ENCODE assay signal across 22 cellular contexts in the genomic region with DNA sequence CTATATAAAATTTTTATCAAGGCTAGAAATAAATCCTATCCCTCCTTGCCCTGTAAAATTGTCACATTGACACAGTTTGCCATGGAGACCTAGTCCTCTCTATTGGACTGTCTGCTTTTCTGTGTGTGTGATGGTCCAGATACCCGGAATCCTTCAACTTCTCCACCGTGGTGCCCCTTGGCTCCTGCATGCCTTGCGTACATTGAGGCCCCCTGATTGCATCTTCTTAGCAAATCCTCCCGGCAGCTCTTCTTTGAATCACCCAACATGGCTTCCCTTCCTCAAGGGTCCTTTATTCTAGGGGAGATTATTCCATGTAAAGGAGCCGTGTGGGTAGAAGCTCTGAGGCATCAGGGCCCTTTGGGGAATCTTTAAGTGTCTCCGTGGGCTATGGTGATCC.
DNase-seq lines count a peak whose midpoint lies in the region; ATAC-seq and TF ChIP-seq lines count a peak whose summit lies in the region.
"Had no signal": no experiment of that assay in that cellular context is flagged by ENCODE, and none has a peak within 500 bp of the region (broad histone marks: within the 10 kb centered on the region; RNA-seq: fewer than 3 reads in every experiment).

No MANE protein-coding gene starts in this region.

- H3K27me3 ChIP-seq in endodermal cell (ENCODE audit: control insufficient read depth, insufficient read depth, low read length, poor library complexity, severe bottlenecking) = no peaks in the 10 kb centered on the region
- H3K27me3 ChIP-seq in gastroesophageal sphincter = no peaks in the 10 kb centered on the region
- H3K27me3 ChIP-seq: BE2C, BLaER1 had no signal

- H3K4me1 ChIP-seq in endodermal cell (ENCODE audit: control insufficient read depth, insufficient read depth, low read length) (no peaks in the 10 kb centered on the region), gastroesophageal sphincter (no peaks in the 10 kb centered on the region)
- H3K4me1 ChIP-seq: BE2C, BLaER1 had no signal

- no peaks in the 10 kb centered on the region for H3K4me1 Mint-ChIP-seq in endodermal cell
- H3K4me1 Mint-ChIP-seq in endothelial cell (ENCODE audit: unreplicated experiment) = no peaks in the 10 kb centered on the region
- no peaks in the 10 kb centered on the region for H3K4me1 Mint-ChIP-seq in osteocyte (ENCODE audit: unreplicated experiment)
- H3K4me1 Mint-ChIP-seq in natural killer cell = no peaks in the 10 kb centered on the region
- H3K4me1 Mint-ChIP-seq: CD4-positive, alpha-beta memory T cell; CD4-positive, CD25-positive, alpha-beta regulatory T cell; CD8-positive, alpha-beta memory T cell had no signal

- H3K27ac Mint-ChIP-seq in endodermal cell (no peak overlapping the region), endothelial cell (ENCODE audit: unreplicated experiment) (peak overlapping the region; percentile 51), osteocyte (ENCODE audit: unreplicated experiment) (no peak overlapping the region), natural killer cell (no peak overlapping the region)
- H3K27ac Mint-ChIP-seq: CD14-positive monocyte; CD4-positive, alpha-beta memory T cell; CD8-positive, alpha-beta memory T cell had no signal

- ATAC-seq in natural killer cell (no peak), gastroesophageal sphincter (no peak)
- ATAC-seq: GM12878 had no signal

- TF ChIP-seq CTCF in endodermal cell (conservative IDR thresholded peaks at IDR 0.05) (no peak), endothelial cell (IDR thresholded peaks at IDR 0.05; ENCODE audit: unreplicated experiment) (no peak), osteocyte (IDR thresholded peaks at IDR 0.05) (no peak), natural killer cell (IDR thresholded peaks at IDR 0.05) (no peak), gastroesophageal sphincter (IDR thresholded peaks at IDR 0.05) (no peak)

- no peak overlapping the region for H3K4me3 Mint-ChIP-seq in endodermal cell
- H3K4me3 Mint-ChIP-seq in endothelial cell (ENCODE audit: unreplicated experiment) = no peak overlapping the region
- no peak overlapping the region for H3K4me3 Mint-ChIP-seq in osteocyte (ENCODE audit: unreplicated experiment)
- H3K4me3 Mint-ChIP-seq in natural killer cell = no peak overlapping the region
- H3K4me3 Mint-ChIP-seq: CD14-positive monocyte; CD4-positive, alpha-beta memory T cell; CD4-positive, CD25-positive, alpha-beta regulatory T cell; CD8-positive, alpha-beta memory T cell had no signal

- TF ChIP-seq EP300 in gastroesophageal sphincter (IDR thresholded peaks at IDR 0.05) = no peak

- H3K9me3 ChIP-seq in endodermal cell (ENCODE audit: control insufficient read depth, low read length) (no peaks in the 10 kb centered on the region), gastroesophageal sphincter (no peaks in the 10 kb centered on the region)
- H3K9me3 ChIP-seq: BE2C, BLaER1 had no signal

- no peak for TF ChIP-seq POLR2A in gastroesophageal sphincter (IDR thresholded peaks at IDR 0.05)

- no peak overlapping the region for H3K9ac ChIP-seq in endodermal cell (ENCODE audit: extremely low read depth, low read length, poor library complexity, severe bottlenecking)
- H3K9ac ChIP-seq: BLaER1 had no signal

- intact Hi-C loops in natural killer cell (cut with micrococcal nuclease) = no loop called here

- WGBS in endodermal cell (ENCODE audit: insufficient coverage in 1 of 2, insufficient read length in 1 of 2), 2 experiments = 87% methylated on average over 6 of the region's 6 CpGs; no CpG with 5 or more reads in 1 of the 2 experiments
- 62 to 100% methylated on average over 1 to 4 of the region's 6 CpGs for WGBS in gastroesophageal sphincter (ENCODE audit: low coverage in 1 of 2), 2 donors

- H3K36me3 ChIP-seq in endodermal cell (ENCODE audit: control insufficient read depth, insufficient read depth, low read length) = no peaks in the 10 kb centered on the region
- no peaks in the 10 kb centered on the region for H3K36me3 ChIP-seq in gastroesophageal sphincter
- H3K36me3 ChIP-seq: BE2C, BLaER1 had no signal

- H3K27me3 Mint-ChIP-seq in endodermal cell (ENCODE audit: insufficient read depth) = no peaks in the 10 kb centered on the region
- peaks cover 10% of the 10 kb centered on the region for H3K27me3 Mint-ChIP-seq in endothelial cell (ENCODE audit: unreplicated experiment)
- peaks cover 4% of the 10 kb centered on the region for H3K27me3 Mint-ChIP-seq in osteocyte (ENCODE audit: unreplicated experiment)
- peaks cover 0 to 3% of the 10 kb centered on the region in 2 donors for H3K27me3 Mint-ChIP-seq in natural killer cell (ENCODE audit: low read depth in 2 of 2)

- no peak overlapping the region for H3K27ac ChIP-seq in endodermal cell (ENCODE audit: low read depth, low read length)
- no peak overlapping the region for H3K27ac ChIP-seq in gastroesophageal sphincter
- H3K27ac ChIP-seq: BLaER1 had no signal

- H3K4me3 ChIP-seq in endodermal cell (ENCODE audit: low read length) (no peak overlapping the region), gastroesophageal sphincter (no peak overlapping the region)
- H3K4me3 ChIP-seq: BLaER1, GM12878 had no signal

- H3K9me3 Mint-ChIP-seq in endodermal cell = no peaks in the 10 kb centered on the region
- no peaks in the 10 kb centered on the region for H3K9me3 Mint-ChIP-seq in endothelial cell (ENCODE audit: unreplicated experiment)
- no peaks in the 10 kb centered on the region for H3K9me3 Mint-ChIP-seq in osteocyte (ENCODE audit: unreplicated experiment)
- H3K9me3 Mint-ChIP-seq in natural killer cell = no peaks in the 10 kb centered on the region
- H3K9me3 Mint-ChIP-seq: CD4-positive, alpha-beta memory T cell; CD8-positive, alpha-beta memory T cell had no signal

- H3K36me3 Mint-ChIP-seq in endodermal cell (ENCODE audit: low read depth) (no peaks in the 10 kb centered on the region), endothelial cell (ENCODE audit: low read depth, unreplicated experiment) (no peaks in the 10 kb centered on the region), osteocyte (ENCODE audit: unreplicated experiment) (no peaks in the 10 kb centered on the region), natural killer cell (no peaks in the 10 kb centered on the region)
- H3K36me3 Mint-ChIP-seq: CD14-positive monocyte; CD4-positive, alpha-beta memory T cell; CD4-positive, CD25-positive, alpha-beta regulatory T cell; CD8-positive, alpha-beta memory T cell had no signal

- peak; percentile 5 for DNase-seq in endodermal cell
- DNase-seq in endothelial cell (ENCODE audit: low spot score) = no peak
- DNase-seq in osteocyte (ENCODE audit: extremely low spot score, unreplicated experiment) = peak; percentile 51
- DNase-seq in natural killer cell = no peak
- DNase-seq: 8988T; ACHN; BE2C; CD4-positive, alpha-beta memory T cell; CD4-positive, CD25-positive, alpha-beta regulatory T cell; CD8-positive, alpha-beta memory T cell; COR-L47; DMS 273 treated with DMSO at 0.1 percent for 48 hours; DMS153; DMS53; DMS79; DND-41; EL; GDM1 had no signal

Comparison
In these comparisons a context has a peak if more than half of its experiments do, and no peak if none do; other contexts are left out.
1. DNase-seq: peak in endodermal cell (single experiment) and osteocyte (single experiment); none in endothelial cell (single experiment) and natural killer cell (single experiment).